In genomic region chr14:67704484-67705089, GRCh38 we compare ENCODE assay signal across 7 cellular contexts. TPM values are rescaled to one million over a fixed set of nuclear protein-coding genes. Genes with fewer than 3 reads are reported as not detected.
A peak's percentile ranks its signal among the peaks of the same experiment; 100 is the strongest.
DNase-seq lines count a peak whose midpoint lies in the region; ATAC-seq and TF ChIP-seq lines count a peak whose summit lies in the region.

No MANE protein-coding gene starts in this region.

- H3K4me3 ChIP-seq in retinal pigment epithelial cell (ENCODE audit: low read length), result no peak overlapping the region

- peak; percentile 74 for ATAC-seq in left ventricle myocardium superior
- no peak for ATAC-seq in GM19328 (IDR thresholded peaks at IDR 0.05; ENCODE audit: unreplicated experiment)

- intact Hi-C loops in left ventricle myocardium superior (cut with micrococcal nuclease), result no loop called here

- TF ChIP-seq CTCF in retinal pigment epithelial cell (conservative IDR thresholded peaks at IDR 0.05; ENCODE audit: low read depth, low read length), result peak; percentile 81

- DNase-seq in EL (peak; percentile 55), HT1080 (ENCODE audit: low read depth) (peak; percentile 69), NCI-H82 (lab: John Stamatoyannopoulos, UW) (peak; percentile 67), amniotic epithelial cell (ENCODE audit: low read depth) (peak; percentile 57), left ventricle myocardium superior (no peak), retinal pigment epithelial cell (ENCODE audit: low read depth) (peak; percentile 17)

RNA-seq across cellular contexts. Expression of gene RDH12, which starts 2.9 kb away (rescaled TPM):
- total RNA-seq in HT1080 (2014; rRNA removed; shearing (Covaris generic)), result 0.23 and 0.29 TPM in 2 replicates
- polyA plus RNA-seq in HT1080 (2015; cell fraction: cytosol; rRNA removed), result 0.11 and 0.13 TPM in 2 replicates
- 0.35 and 0.64 TPM in 2 replicates for polyA plus RNA-seq in HT1080 (2015; cell fraction: nucleus; rRNA removed)
- not detected for total RNA-seq in left ventricle myocardium superior

RNA-seq across cellular contexts. Expression of gene RDH11, which starts 9.0 kb away (rescaled TPM):
- total RNA-seq in HT1080 (2014; rRNA removed; shearing (Covaris generic)), result 76.1 and 91.2 TPM in 2 replicates
- polyA plus RNA-seq in HT1080 (2015; cell fraction: cytosol; rRNA removed), result 89.0 and 98.8 TPM in 2 replicates
- 198 and 218 TPM in 2 replicates for polyA plus RNA-seq in HT1080 (2015; cell fraction: nucleus; rRNA removed)
- 12.5 TPM for total RNA-seq in left ventricle myocardium superior

RNA-seq across cellular contexts. Expression of gene VTI1B, which starts 30.2 kb away (rescaled TPM):
- 80.2 and 96.1 TPM in 2 replicates for total RNA-seq in HT1080 (2014; rRNA removed; shearing (Covaris generic))
- polyA plus RNA-seq in HT1080 (2015; cell fraction: cytosol; rRNA removed), result 49.2 and 56.2 TPM in 2 replicates
- polyA plus RNA-seq in HT1080 (2015; cell fraction: nucleus; rRNA removed), result 16.0 and 16.2 TPM in 2 replicates
- 133 TPM for total RNA-seq in left ventricle myocardium superior
